ENCODE assay signal across 2 cellular contexts in the genomic region with DNA sequence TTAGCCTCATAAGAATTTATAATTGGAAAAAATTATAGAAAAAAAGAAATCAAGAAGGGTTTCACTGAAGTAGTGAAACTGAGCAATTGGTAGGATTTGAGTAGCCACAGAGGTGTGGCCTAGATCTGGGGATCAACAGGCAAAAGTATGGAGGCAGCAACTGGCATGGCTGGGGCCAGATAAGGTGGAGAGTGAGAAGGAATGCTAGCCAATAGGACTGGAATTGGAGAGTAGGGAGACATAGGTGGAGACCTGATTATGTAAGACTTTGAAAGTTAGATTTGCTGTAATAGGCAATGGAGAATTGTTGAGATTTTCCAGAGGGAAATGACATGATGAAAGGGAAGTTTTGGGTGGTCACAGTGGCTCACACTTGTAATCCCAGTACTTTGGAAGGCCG.
A peak's percentile ranks its signal among the peaks of the same experiment; 100 is the strongest.
TF ChIP-seq lines count a peak whose summit lies in the region.

No MANE protein-coding gene starts in this region.

TF ChIP-seq in IMR-90, 13 proteins besides CTCF, POLR2A, EP300 and RAD21:
- TF ChIP-seq MAFK (IDR thresholded peaks at IDR 0.05; ENCODE audit: low read depth, low read length) (no peak), CHD1 (IDR thresholded peaks at IDR 0.05; ENCODE audit: low read depth, low read length) (no peak), BHLHE40 (IDR thresholded peaks at IDR 0.05; ENCODE audit: low read depth, low read length) (no peak), FOS (IDR thresholded peaks at IDR 0.05; ENCODE audit: low read depth, low read length) (no peak), SMC3 (IDR thresholded peaks at IDR 0.05; ENCODE audit: low read depth, low read length) (no peak), MXI1 (IDR thresholded peaks at IDR 0.05; ENCODE audit: borderline replicate concordance, low read depth, low read length) (no peak)
- TF ChIP-seq, protein P1, sequence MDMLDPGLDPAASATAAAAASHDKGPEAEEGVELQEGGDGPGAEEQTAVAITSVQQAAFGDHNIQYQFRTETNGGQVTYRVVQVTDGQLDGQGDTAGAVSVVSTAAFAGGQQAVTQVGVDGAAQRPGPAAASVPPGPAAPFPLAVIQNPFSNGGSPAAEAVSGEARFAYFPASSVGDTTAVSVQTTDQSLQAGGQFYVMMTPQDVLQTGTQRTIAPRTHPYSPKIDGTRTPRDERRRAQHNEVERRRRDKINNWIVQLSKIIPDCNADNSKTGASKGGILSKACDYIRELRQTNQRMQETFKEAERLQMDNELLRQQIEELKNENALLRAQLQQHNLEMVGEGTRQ (IDR thresholded peaks at IDR 0.05; ENCODE audit: low read depth, low read length), result no peak

TF ChIP-seq in K562, 482 proteins besides CTCF, POLR2A, EP300 and RAD21:
- TF ChIP-seq DMBX1 (CRISPR knock-in tag; IDR thresholded peaks at IDR 0.05; ENCODE audit: borderline replicate concordance) (no peak), BRCA1 (IDR thresholded peaks at IDR 0.05) (no peak), BRCA1 (CRISPR knock-in tag; IDR thresholded peaks at IDR 0.05) (no peak), CBFA2T3 (IDR thresholded peaks at IDR 0.05) (peak; percentile 24; the same call in 1 of the 2 replicates), ASH1L (IDR thresholded peaks at IDR 0.05; ENCODE audit: borderline replicate concordance, low read depth, partially characterized antibody) (no peak), POLR2AphosphoS2 (IDR thresholded peaks at IDR 0.05; ENCODE audit: low read length) (no peak), TCF7L2 (IDR thresholded peaks at IDR 0.05; ENCODE audit: low read depth, low read length) (no peak), NFATC3 (IDR thresholded peaks at IDR 0.05) (no peak), ZNF408 (CRISPR knock-in tag; IDR thresholded peaks at IDR 0.05; ENCODE audit: low read depth) (no peak), ARID1B (IDR thresholded peaks at IDR 0.05) (peak; percentile 10; the same call in 1 of the 2 replicates), MIER1 (IDR thresholded peaks at IDR 0.05; ENCODE audit: low read depth) (no peak)
- TF ChIP-seq, protein P2, sequence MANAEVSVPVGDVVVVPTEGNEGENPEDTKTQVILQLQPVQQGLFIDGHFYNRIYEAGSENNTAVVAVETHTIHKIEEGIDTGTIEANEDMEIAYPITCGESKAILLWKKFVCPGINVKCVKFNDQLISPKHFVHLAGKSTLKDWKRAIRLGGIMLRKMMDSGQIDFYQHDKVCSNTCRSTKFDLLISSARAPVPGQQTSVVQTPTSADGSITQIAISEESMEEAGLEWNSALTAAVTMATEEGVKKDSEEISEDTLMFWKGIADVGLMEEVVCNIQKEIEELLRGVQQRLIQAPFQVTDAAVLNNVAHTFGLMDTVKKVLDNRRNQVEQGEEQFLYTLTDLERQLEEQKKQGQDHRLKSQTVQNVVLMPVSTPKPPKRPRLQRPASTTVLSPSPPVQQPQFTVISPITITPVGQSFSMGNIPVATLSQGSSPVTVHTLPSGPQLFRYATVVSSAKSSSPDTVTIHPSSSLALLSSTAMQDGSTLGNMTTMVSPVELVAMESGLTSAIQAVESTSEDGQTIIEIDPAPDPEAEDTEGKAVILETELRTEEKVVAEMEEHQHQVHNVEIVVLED (CRISPR knock-in tag; IDR thresholded peaks at IDR 0.05), result no peak
